ENCODE assay signal across 11 cellular contexts in genomic region chr12:111570090-111570961, GRCh38. TPM values are rescaled to one million over a fixed set of nuclear protein-coding genes. Genes with fewer than 3 reads are reported as not detected.
DNase-seq lines count a peak whose midpoint lies in the region; ATAC-seq and TF ChIP-seq lines count a peak whose summit lies in the region.
"Had no signal": no experiment of that assay in that cellular context is flagged by ENCODE, and none has a peak within 500 bp of the region (broad histone marks: within the 10 kb centered on the region; RNA-seq: fewer than 3 reads in every experiment).

No MANE protein-coding gene starts in this region.

- in situ Hi-C loops in ACHN (cut with HindIII; ENCODE audit: low pct_ligation_motif_present, low pct_unique_long_range_greater_than_20kb, low sequenced_read_pairs) (no loop called here), astrocyte of the spinal cord (cut with HindIII; ENCODE audit: low sequenced_read_pairs) (no loop called here)

- H3K27ac ChIP-seq in left lung (peak overlapping the region in 1 of 2 donors; percentile 52), caudate nucleus (ENCODE audit: low read depth, low read length) (no peak overlapping the region)
- H3K27ac ChIP-seq: sigmoid colon had no signal

- intact Hi-C loops in left lung (cut with DNase I) = no loop called here

- ATAC-seq in left lung (peak; percentile 83), HG03469 (IDR thresholded peaks at IDR 0.05; ENCODE audit: unreplicated experiment) (no peak)

- H3K27me3 ChIP-seq in left lung = no peaks in the 10 kb centered on the region
- H3K27me3 ChIP-seq: sigmoid colon had no signal

- peaks cover 0 to 4% of the 10 kb centered on the region in 2 donors for H3K36me3 ChIP-seq in left lung
- H3K36me3 ChIP-seq: sigmoid colon had no signal

- peaks cover 8 to 34% of the 10 kb centered on the region in 2 donors for H3K4me1 ChIP-seq in left lung

- TF ChIP-seq CTCF in astrocyte of the spinal cord (IDR thresholded peaks at IDR 0.05; ENCODE audit: low read depth, low read length) (no peak), left lung (IDR thresholded peaks at IDR 0.05) (no peak), GM10266 (IDR thresholded peaks at IDR 0.05; ENCODE audit: control insufficient read depth, insufficient read depth, low read depth, missing control alignments) (no peak)

- DNase-seq in ACHN = peak; percentile 96
- peak; percentile 69 for DNase-seq in HPDE6-E6E7 (ENCODE audit: extremely low spot score)
- peak; percentile 79 for DNase-seq in astrocyte of the spinal cord (ENCODE audit: low read depth, low spot score)
- DNase-seq in left lung = no peak
- no peak for DNase-seq in caudate nucleus (lab: John Stamatoyannopoulos, UW)
- no peak for DNase-seq in NCI-H524 treated with DMSO at 0.1 percent for 48 hours (lab: John Stamatoyannopoulos, UW)
- no peak for DNase-seq in GM10266 (ENCODE audit: extremely low spot score)
- DNase-seq: DND-41, NCI-H146, sigmoid colon had no signal

- H3K9me3 ChIP-seq in left lung = no peaks in the 10 kb centered on the region
- H3K9me3 ChIP-seq: sigmoid colon had no signal

- H3K4me3 ChIP-seq in astrocyte of the spinal cord (ENCODE audit: low read depth, low read length) (no peak overlapping the region), left lung (no peak overlapping the region)
- H3K4me3 ChIP-seq: sigmoid colon had no signal

RNA-seq across cellular contexts. Expression of gene ATXN2, which starts 28.8 kb away (rescaled TPM):
- total RNA-seq in left lung = 10 to 100 TPM; 60.9 to 63.3 TPM

Comparison
In these comparisons a context has a peak if more than half of its experiments do, and no peak if none do; other contexts are left out.
1. DNase-seq: peak in ACHN (single experiment), HPDE6-E6E7 (single experiment) and astrocyte of the spinal cord (single experiment); none in left lung (0 of 2), caudate nucleus (0 of 61), NCI-H524 treated with DMSO at 0.1 percent for 48 hours (single experiment) and GM10266 (single experiment).